19 cellular contexts compared by ENCODE assay signal in genomic region chr9:101027246-101027645, GRCh38. TPM values are rescaled to one million over a fixed set of nuclear protein-coding genes. Genes with fewer than 3 reads are reported as not detected.
DNase-seq lines count a peak whose midpoint lies in the region; ATAC-seq, FAIRE-seq and TF ChIP-seq lines count a peak whose summit lies in the region.
"Had no signal": no experiment of that assay in that cellular context is flagged by ENCODE, and none has a peak within 500 bp of the region (broad histone marks: within the 10 kb centered on the region; RNA-seq: fewer than 3 reads in every experiment).

No MANE protein-coding gene starts in this region.

- H3K9me3 ChIP-seq in HepG2 (ENCODE audit: low read length) (no peaks in the 10 kb centered on the region), right lobe of liver (no peaks in the 10 kb centered on the region), hepatocyte (ENCODE audit: low read depth) (no peaks in the 10 kb centered on the region), left lung (no peaks in the 10 kb centered on the region)

- TF ChIP-seq CTCF in HepG2 (CRISPR knock-in tag; IDR thresholded peaks at IDR 0.05) (no peak), right lobe of liver (IDR thresholded peaks at IDR 0.05) (no peak), hepatocyte (IDR thresholded peaks at IDR 0.05; ENCODE audit: poor library complexity) (no peak), type B pancreatic cell (conservative IDR thresholded peaks at IDR 0.05) (no peak), left lung (IDR thresholded peaks at IDR 0.05) (no peak), coronary artery (IDR thresholded peaks at IDR 0.05) (no peak)

- H3K9ac ChIP-seq in HepG2 (ENCODE audit: insufficient read depth, low read depth, low read length) = peak overlapping the region; percentile 81; the same call in 1 of the 2 replicates
- H3K9ac ChIP-seq: BLaER1, parathyroid adenoma had no signal

- no peak for TF ChIP-seq RAD21 in HepG2 (CRISPR knock-in tag; IDR thresholded peaks at IDR 0.05)

- H3K27me3 Mint-ChIP-seq in type B pancreatic cell = peaks cover 76% of the 10 kb centered on the region
- H3K27me3 Mint-ChIP-seq in stimulated activated naive CD8-positive, alpha-beta T cell treated with anti-CD3 and anti-CD28 coated beads, Interleukin-15, amount 100 ng/mL, for 72 hours = peaks cover 66% of the 10 kb centered on the region

- in situ Hi-C loops in HepG2 (cut with HindIII; ENCODE audit: extremely low pct_ligation_motif_present, low pct_unique_long_range_greater_than_20kb) = no loop called here

- H2AFZ ChIP-seq in HepG2 (ENCODE audit: low read length) (no peak overlapping the region), hepatocyte (no peak overlapping the region)
- H2AFZ ChIP-seq: parathyroid adenoma had no signal

- WGBS in HepG2 (ENCODE audit: low lambda C conversion rate) = 13% methylated on average over 2 of the region's 2 CpGs
- 16% methylated on average over 2 of the region's 2 CpGs for WGBS in right lobe of liver (ENCODE audit: insufficient coverage, low coverage, low lambda C conversion rate, missing lambda C conversion rate)
- 67% methylated on average over 2 of the region's 2 CpGs for WGBS in hepatocyte (ENCODE audit: low lambda C conversion rate, missing lambda C conversion rate)

- no peaks in the 10 kb centered on the region for H3K9me2 ChIP-seq in hepatocyte (replicated peaks; ENCODE audit: insufficient read depth)

- TF ChIP-seq EP300 in HepG2 (IDR thresholded peaks at IDR 0.05; ENCODE audit: low read depth in 2 of 2, low read length in 2 of 2) = no peak
- no peak for TF ChIP-seq EP300 in HepG2 (CRISPR knock-in tag; IDR thresholded peaks at IDR 0.05; ENCODE audit: borderline replicate concordance)

- peak overlapping the region; percentile 89 to 92 (median 91); a peak in 3 of 6 replicates for H3K4me3 ChIP-seq in HepG2 (replicated peaks in 1 of 3; ENCODE audit: insufficient read depth in 1 of 3, low read depth in 2 of 3, low read length in 3 of 3)
- H3K4me3 ChIP-seq in right lobe of liver = no peak overlapping the region
- H3K4me3 ChIP-seq in hepatocyte = no peak overlapping the region
- no peak overlapping the region for H3K4me3 ChIP-seq in left lung
- H3K4me3 ChIP-seq in coronary artery = no peak overlapping the region
- H3K4me3 ChIP-seq: BLaER1 had no signal

- DNase-seq in HepG2 (ENCODE audit: low spot score) = no peak
- no peak for DNase-seq in right lobe of liver
- peak; percentile 77 for DNase-seq in NCI-H82 (lab: John Stamatoyannopoulos, UW)
- no peak for DNase-seq in hepatocyte (ENCODE audit: low spot score)
- no peak for DNase-seq in type B pancreatic cell (ENCODE audit: extremely low spot score, unreplicated experiment)
- DNase-seq in stimulated activated naive CD8-positive, alpha-beta T cell treated with anti-CD3 and anti-CD28 coated beads, Interleukin-15, amount 100 ng/mL, for 72 hours = no peak
- DNase-seq in left lung = no peak
- no peak for DNase-seq in coronary artery (ENCODE audit: low spot score)
- DNase-seq: EL, hippocampal formation had no signal

- POLR2A ChIA-PET in HepG2 (lab: Yijun Ruan, JAX) = interaction anchor here (2.6 to 2.8 kb wide), 2 partner anchors 12 to 36 kb away, joined by 14 to 19 read pairs; no protein-coding TSS in a partner anchor

- H3K4me3 Mint-ChIP-seq in type B pancreatic cell = peak overlapping the region; percentile 92
- no peak overlapping the region for H3K4me3 Mint-ChIP-seq in stimulated activated naive CD8-positive, alpha-beta T cell treated with anti-CD3 and anti-CD28 coated beads, Interleukin-15, amount 100 ng/mL, for 72 hours
- H3K4me3 Mint-ChIP-seq: activated naive CD8-positive, alpha-beta T cell; activated T-helper 1 cell treated with anti-CD3 and anti-CD28 coated beads, Interleukin-12 subunit alpha, Interleukin-12 subunit beta, Interleukin-2, Interleukin-4 antibody, amounts not matched to agents 30 ng/mL and 10 ng/mL and 1 ng/mL, durations not matched to agents 14 hours and 24 hours and 36 hours; stimulated activated effector memory CD8-positive, alpha-beta T cell treated with anti-CD3 and anti-CD28 coated beads, Interleukin-12 subunit alpha, Interleukin-12 subunit beta, amount 100 ng/mL, for 72 hours had no signal

- H3K27me3 ChIP-seq in HepG2 (ENCODE audit: control insufficient read depth in 1 of 2, insufficient read depth in 2 of 2, low read length in 2 of 2) (peaks cover 2 to 8% of the 10 kb centered on the region in 2 experiments; a peak in 3 of 5 replicates), right lobe of liver (no peaks in the 10 kb centered on the region), hepatocyte (peaks cover 62% of the 10 kb centered on the region), left lung (peaks cover 17 to 56% of the 10 kb centered on the region in 2 donors)
- H3K27me3 ChIP-seq: BLaER1 had no signal

- H3K9me3 Mint-ChIP-seq in type B pancreatic cell = no peaks in the 10 kb centered on the region
- no peaks in the 10 kb centered on the region for H3K9me3 Mint-ChIP-seq in stimulated activated naive CD8-positive, alpha-beta T cell treated with anti-CD3 and anti-CD28 coated beads, Interleukin-15, amount 100 ng/mL, for 72 hours
- H3K9me3 Mint-ChIP-seq: activated T-helper 1 cell treated with anti-CD3 and anti-CD28 coated beads, Interleukin-12 subunit alpha, Interleukin-12 subunit beta, Interleukin-2, Interleukin-4 antibody, amounts not matched to agents 30 ng/mL and 10 ng/mL and 1 ng/mL, durations not matched to agents 14 hours and 24 hours and 36 hours; stimulated activated effector memory CD8-positive, alpha-beta T cell treated with anti-CD3 and anti-CD28 coated beads, Interleukin-12 subunit alpha, Interleukin-12 subunit beta, amount 100 ng/mL, for 72 hours had no signal

- ATAC-seq in HepG2 (no peak), right lobe of liver (no peak), left lung (no peak)
- no peak for ATAC-seq in stimulated activated naive CD8-positive, alpha-beta T cell treated with anti-CD3 and anti-CD28 coated beads, Interleukin-15, amount 100 ng/mL, for 72 hours
- ATAC-seq: stimulated activated effector memory CD8-positive, alpha-beta T cell treated with anti-CD3 and anti-CD28 coated beads, Interleukin-12 subunit alpha, Interleukin-12 subunit beta, amount 100 ng/mL, for 72 hours had no signal

- no TSS peak for BruUV-seq in HepG2 (replicated peaks; lab: Mats Ljungman, UMichigan)

- H3K4me1 ChIP-seq in HepG2 (ENCODE audit: insufficient read depth, low read length) = peaks cover 38% of the 10 kb centered on the region
- peaks cover 0 to 18% (median 4%) of the 10 kb centered on the region in 4 donors for H3K4me1 ChIP-seq in right lobe of liver
- peaks cover 9% of the 10 kb centered on the region for H3K4me1 ChIP-seq in hepatocyte (ENCODE audit: insufficient read depth)
- peaks cover 0 to 4% of the 10 kb centered on the region in 2 donors for H3K4me1 ChIP-seq in left lung
- H3K4me1 ChIP-seq: BLaER1, parathyroid adenoma had no signal

- H4K20me1 ChIP-seq in HepG2 (ENCODE audit: insufficient read depth, low read length) (no peaks in the 10 kb centered on the region), hepatocyte (ENCODE audit: insufficient read depth, poor library complexity, severe bottlenecking) (no peaks in the 10 kb centered on the region)
- H4K20me1 ChIP-seq: BLaER1 had no signal

- no peak overlapping the region for H3K27ac Mint-ChIP-seq in type B pancreatic cell
- no peak overlapping the region for H3K27ac Mint-ChIP-seq in stimulated activated naive CD8-positive, alpha-beta T cell treated with anti-CD3 and anti-CD28 coated beads, Interleukin-15, amount 100 ng/mL, for 72 hours
- H3K27ac Mint-ChIP-seq: activated naive CD8-positive, alpha-beta T cell; activated T-helper 1 cell treated with anti-CD3 and anti-CD28 coated beads, Interleukin-12 subunit alpha, Interleukin-12 subunit beta, Interleukin-2, Interleukin-4 antibody, amounts not matched to agents 30 ng/mL and 10 ng/mL and 1 ng/mL, durations not matched to agents 14 hours and 24 hours and 36 hours; stimulated activated effector memory CD8-positive, alpha-beta T cell treated with anti-CD3 and anti-CD28 coated beads, Interleukin-12 subunit alpha, Interleukin-12 subunit beta, amount 100 ng/mL, for 72 hours had no signal

- no peak overlapping the region for H3K27ac ChIP-seq in HepG2 (ENCODE audit: extremely low read length, insufficient read depth, low read length)
- no peak overlapping the region for H3K27ac ChIP-seq in right lobe of liver
- H3K27ac ChIP-seq in hepatocyte = no peak overlapping the region
- no peak overlapping the region for H3K27ac ChIP-seq in left lung
- no peak overlapping the region for H3K27ac ChIP-seq in coronary artery
- H3K27ac ChIP-seq: BLaER1, parathyroid adenoma had no signal

- CTCF ChIA-PET in HepG2 (lab: Yijun Ruan, JAX; ENCODE audit: low intra/inter-chr PET ratio, low total read pairs) = no interaction called here

- no peak for FAIRE-seq in HepG2 (lab: Jason Lieb, UNC)
- FAIRE-seq: endometrium, GM18507 had no signal

- H3K79me2 ChIP-seq in HepG2 (ENCODE audit: insufficient read depth, low read length) = no peaks in the 10 kb centered on the region
- H3K79me2 ChIP-seq in hepatocyte = no peaks in the 10 kb centered on the region
- H3K79me2 ChIP-seq: parathyroid adenoma had no signal

- H3K4me2 ChIP-seq in HepG2 (ENCODE audit: low read depth, low read length) (peak overlapping the region; percentile 98), hepatocyte (peak overlapping the region; percentile 97)
- H3K4me2 ChIP-seq: BLaER1 had no signal

- H3K36me3 ChIP-seq in HepG2 (replicated peaks in 1 of 2; ENCODE audit: control insufficient read depth in 1 of 2, insufficient read depth in 2 of 2, low read length in 2 of 2) (no peaks in the 10 kb centered on the region), right lobe of liver (no peaks in the 10 kb centered on the region), hepatocyte (replicated peaks; ENCODE audit: insufficient read depth, low read depth) (no peaks in the 10 kb centered on the region), left lung (no peaks in the 10 kb centered on the region)
- H3K36me3 ChIP-seq: BLaER1 had no signal

- peaks cover 5% of the 10 kb centered on the region for H3K4me1 Mint-ChIP-seq in type B pancreatic cell (ENCODE audit: unreplicated experiment)
- H3K4me1 Mint-ChIP-seq in stimulated activated naive CD8-positive, alpha-beta T cell treated with anti-CD3 and anti-CD28 coated beads, Interleukin-15, amount 100 ng/mL, for 72 hours = peaks cover 7% of the 10 kb centered on the region
- H3K4me1 Mint-ChIP-seq: stimulated activated effector memory CD8-positive, alpha-beta T cell treated with anti-CD3 and anti-CD28 coated beads, Interleukin-12 subunit alpha, Interleukin-12 subunit beta, amount 100 ng/mL, for 72 hours had no signal

- intact Hi-C loops in HepG2 (cut with micrococcal nuclease; ENCODE audit: unreplicated experiment) (loop anchor here (5.0 kb wide), 1 partner anchor 90 kb away; no protein-coding TSS in a partner anchor), right lobe of liver (cut with DNase I) (no loop called here), left lung (cut with DNase I) (no loop called here)

- TF ChIP-seq POLR2A in HepG2 (IDR thresholded peaks at IDR 0.05; ENCODE audit: insufficient read depth in 1 of 2, low read depth in 2 of 2, low read length in 2 of 2) = no peak
- no peak for TF ChIP-seq POLR2A in right lobe of liver (IDR thresholded peaks at IDR 0.05)

- H3K36me3 Mint-ChIP-seq in type B pancreatic cell = no peaks in the 10 kb centered on the region
- H3K36me3 Mint-ChIP-seq: activated naive CD8-positive, alpha-beta T cell; stimulated activated effector memory CD8-positive, alpha-beta T cell treated with anti-CD3 and anti-CD28 coated beads, Interleukin-12 subunit alpha, Interleukin-12 subunit beta, amount 100 ng/mL, for 72 hours had no signal

RNA-seq across cellular contexts. Expression of gene PLPPR1, which starts 1.3 kb away (rescaled TPM):
- 16.0 and 16.4 TPM in 2 replicates for total RNA-seq in HepG2 (2016; rRNA removed; fragmentation: Illumina TruSeq; extraction: Trizol)
- 6.2 and 7.8 TPM in 2 replicates for total RNA-seq in HepG2 (2016; cell fraction: cytosol; rRNA removed; fragmentation: Illumina TruSeq; extraction: Trizol; ENCODE audit: low read depth)
- 17.0 and 17.5 TPM in 2 replicates for total RNA-seq in HepG2 (2016; cell fraction: insoluble cytoplasmic fraction; rRNA removed; fragmentation: Illumina TruSeq; extraction: Trizol)
- total RNA-seq in HepG2 (2016; cell fraction: membrane; rRNA removed; fragmentation: Illumina TruSeq; extraction: Trizol) = 20.8 and 21.7 TPM in 2 replicates
- 18.0 and 19.3 TPM in 2 replicates for total RNA-seq in HepG2 (2016; cell fraction: nucleus; rRNA removed; fragmentation: Illumina TruSeq; extraction: Trizol)
- polyA plus RNA-seq in HepG2 (2011; rRNA removed) = 52.6 and 84.7 TPM in 2 replicates
- 30.0 and 39.0 TPM in 2 replicates for polyA plus RNA-seq in HepG2 (2011; cell fraction: cytosol; rRNA removed)
- polyA plus RNA-seq in HepG2 (2011; cell fraction: nucleus; rRNA removed) = 10.4 and 18.8 TPM in 2 replicates
- 38.4 and 66.6 TPM in 2 replicates for polyA plus RNA-seq in HepG2 (2012)
- polyA plus RNA-seq in HepG2 (2016; cell fraction: cytosol; fragmentation: Illumina TruSeq; extraction: Trizol; ENCODE audit: low read depth) = 5.0 and 6.1 TPM in 2 replicates
- polyA plus RNA-seq in HepG2 (2016; cell fraction: insoluble cytoplasmic fraction; fragmentation: Illumina TruSeq; extraction: Trizol; ENCODE audit: low read depth) = 13.6 and 13.8 TPM in 2 replicates
- 13.1 and 14.2 TPM in 2 replicates for polyA plus RNA-seq in HepG2 (2016; cell fraction: membrane; fragmentation: Illumina TruSeq; extraction: Trizol; ENCODE audit: low read depth)
- polyA plus RNA-seq in HepG2 (2016; cell fraction: nucleus; fragmentation: Illumina TruSeq; extraction: Trizol; ENCODE audit: insufficient read depth, low read depth) = 10.4 and 13.8 TPM in 2 replicates
- 186 TPM in 1 of 2 replicates, not detected in the other for polyA minus RNA-seq in HepG2 (2011; rRNA and poly(A)+ RNA removed; ENCODE audit: low replicate concordance)
- polyA minus RNA-seq in HepG2 (2011; cell fraction: cytosol; rRNA and poly(A)+ RNA removed) = 37.9 and 45.9 TPM in 2 replicates
- polyA minus RNA-seq in HepG2 (2011; cell fraction: nucleus; rRNA and poly(A)+ RNA removed) = 120 and 137 TPM in 2 replicates
- total RNA-seq in right lobe of liver = 1 to 10 TPM; 1.4 to 5.4 (median 1.8) TPM
- total RNA-seq in hepatocyte = 2.1 and 2.6 TPM in 2 replicates
- polyA plus RNA-seq in hepatocyte = 0.27 and 1.5 TPM in 2 replicates
- total RNA-seq in type B pancreatic cell (ENCODE audit: low replicate concordance) = 3.2 and 6.2 TPM in 2 replicates
- total RNA-seq in left lung = 1 to 10 TPM; 1.6 to 1.9 TPM
- total RNA-seq: activated CD8-positive, alpha-beta memory T cell treated with anti-CD3 and anti-CD28 coated beads for 36 hours; activated T-helper 1 cell treated with anti-CD3 and anti-CD28 coated beads, Interleukin-12 subunit alpha, Interleukin-12 subunit beta, Interleukin-2, Interleukin-4 antibody, amounts not matched to agents 30 ng/mL and 10 ng/mL and 1 ng/mL, durations not matched to agents 14 hours and 24 hours and 36 hours; lung microvascular endothelial cell had no signal

Comparison
In these comparisons a context has a peak if more than half of its experiments do, and no peak if none do; other contexts are left out.
1. H3K4me3 ChIP-seq: peak in HepG2 (3 of 3); none in right lobe of liver (0 of 3), hepatocyte (single experiment), left lung (0 of 2) and coronary artery (single experiment).